ENCODE assay signal across 9 cellular contexts in the genomic region with DNA sequence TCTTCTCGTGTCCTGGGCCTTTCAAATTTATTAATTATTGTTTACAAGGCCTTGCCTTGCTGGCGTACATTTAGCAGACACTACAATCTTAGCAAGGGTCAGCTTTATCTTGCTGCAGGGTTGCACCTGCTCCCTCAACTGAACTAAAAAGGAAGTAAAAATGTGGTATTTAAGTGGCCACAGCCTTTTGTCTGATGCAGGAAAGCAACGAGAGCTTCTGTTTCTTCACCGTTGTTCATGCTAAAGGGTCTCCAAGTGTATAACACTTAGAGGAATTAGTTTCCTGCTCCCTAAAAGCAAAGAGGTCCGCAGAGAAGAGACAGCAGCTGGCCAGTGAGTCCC.
DNase-seq lines count a peak whose midpoint lies in the region; ATAC-seq, FAIRE-seq and TF ChIP-seq lines count a peak whose summit lies in the region.
"Had no signal": no experiment of that assay in that cellular context is flagged by ENCODE, and none has a peak within 500 bp of the region (broad histone marks: within the 10 kb centered on the region; RNA-seq: fewer than 3 reads in every experiment).

No MANE protein-coding gene starts in this region.

- peaks cover 25 to 26% of the 10 kb centered on the region in 2 experiments for H3K4me1 Mint-ChIP-seq in H9

- POLR2A ChIA-PET in K562 (lab: Yijun Ruan, JAX), result interaction anchor here (1.5 kb wide), 1 partner anchor 10 kb away, joined by 6 read pairs; no protein-coding TSS in a partner anchor

- FAIRE-seq in K562 (lab: Jason Lieb, UNC) (no peak), GM12891 (lab: Jason Lieb, UNC) (no peak)

- H3K9ac ChIP-seq in H9 (ENCODE audit: extremely low read depth, insufficient read length, low read length) (no peak overlapping the region), K562 (ENCODE audit: insufficient read depth in 1 of 2, low read depth in 2 of 2, low read length in 2 of 2) (no peak overlapping the region)

- no peak overlapping the region for H2BK12ac ChIP-seq in H9 (ENCODE audit: insufficient read length, low read depth, low read length)

- no peaks in the 10 kb centered on the region for H3K36me3 Mint-ChIP-seq in H9 (ENCODE audit: insufficient read depth in 1 of 3, low read depth in 3 of 3)

- no peak overlapping the region for H3K23ac ChIP-seq in H9 (ENCODE audit: insufficient read length, low read depth, low read length)

- H2BK15ac ChIP-seq in H9 (ENCODE audit: low read depth, low read length), result no peak overlapping the region

- TF ChIP-seq RAD21 in K562 (CRISPR knock-in tag; conservative IDR thresholded peaks at IDR 0.05 in 1 of 2, IDR thresholded peaks at IDR 0.05 in 1 of 2), result no peak

- H3K18ac ChIP-seq in H9 (ENCODE audit: insufficient read length, low read depth, low read length), result no peak overlapping the region

- no peak overlapping the region for H2BK5ac ChIP-seq in H9 (ENCODE audit: insufficient read length, low read length)

- no peaks in the 10 kb centered on the region; the same call in 1 of the 2 replicates for H3K27me3 Mint-ChIP-seq in H9 (ENCODE audit: low read depth)

- WGBS in H9 (ENCODE audit: extremely low coverage, insufficient read length, low lambda C conversion rate), result no CpG with 5 or more reads among the region's 5 CpGs
- 19% methylated on average over 5 of the region's 5 CpGs for WGBS in K562 (ENCODE audit: insufficient coverage, low coverage, missing lambda C conversion rate)
- 39 to 64% methylated on average over 5 of the region's 5 CpGs for WGBS in sigmoid colon, 2 donors

- H3T11ph ChIP-seq in H9 (ENCODE audit: low read length), result no peak overlapping the region

- ATAC-seq in GM18909 (IDR thresholded peaks at IDR 0.05; ENCODE audit: poor library complexity, unreplicated experiment), result peak; percentile 73
- peak; percentile 54; the same call in 2 of the 3 replicates for ATAC-seq in K562

- TF ChIP-seq POLR2A in K562 (conservative IDR thresholded peaks at IDR 0.05) (no peak), sigmoid colon (IDR thresholded peaks at IDR 0.05) (no peak), GM12891 (IDR thresholded peaks at IDR 0.05; ENCODE audit: low read depth, low read length) (no peak)

- no TSS peak for BruUV-seq in K562 (replicated peaks; lab: Mats Ljungman, UMichigan)

- H3K27me3 ChIP-seq in H9 (ENCODE audit: insufficient read depth, low read length) (no peaks in the 10 kb centered on the region), K562 (ENCODE audit: control insufficient read depth in 2 of 2, insufficient read depth in 2 of 2, low read length in 2 of 2) (no peaks in the 10 kb centered on the region), sigmoid colon (no peaks in the 10 kb centered on the region)
- H3K27me3 ChIP-seq: uterus had no signal

- H3K9me3 ChIP-seq in H9 (ENCODE audit: control insufficient read depth, low read depth, low read length) (no peaks in the 10 kb centered on the region), KOPT-K1 (ENCODE audit: insufficient read depth, low read length, poor library complexity, severe bottlenecking) (peaks cover 11% of the 10 kb centered on the region), K562 (replicated peaks; ENCODE audit: control insufficient read depth, insufficient read depth, low read depth, low read length) (no peaks in the 10 kb centered on the region), sigmoid colon (no peaks in the 10 kb centered on the region)
- H3K9me3 ChIP-seq: uterus had no signal

- no peak overlapping the region for H4K5ac ChIP-seq in H9 (ENCODE audit: insufficient read length, low read depth, low read length)

- no peak overlapping the region for H3K4me3 ChIP-seq in K562
- no peak overlapping the region for H3K4me3 ChIP-seq in sigmoid colon
- H3K4me3 ChIP-seq: skin epidermis, uterus had no signal

- H3K36me3 ChIP-seq in KOPT-K1 (ENCODE audit: insufficient read depth, low read length) (peaks cover 23% of the 10 kb centered on the region), K562 (ENCODE audit: control insufficient read depth, insufficient read depth, low read length) (no peaks in the 10 kb centered on the region), sigmoid colon (no peaks in the 10 kb centered on the region)
- H3K36me3 ChIP-seq: uterus had no signal

- no peak overlapping the region for H3K27ac Mint-ChIP-seq in H9

- H2AFZ ChIP-seq in H9 (ENCODE audit: low read length), result no peak overlapping the region
- H2AFZ ChIP-seq in K562 (ENCODE audit: low read depth, low read length), result peak overlapping the region; percentile 71

- no peaks in the 10 kb centered on the region for H3K23me2 ChIP-seq in H9 (ENCODE audit: insufficient read length, low read depth, low read length, poor library complexity, severe bottlenecking)

- DNase-seq in H9 (no peak), K562 (ENCODE audit: extremely low read depth in 1 of 4, low spot score in 3 of 4) (no peak), sigmoid colon (no peak), GM12891 (ENCODE audit: insufficient read length, low spot score) (no peak), COLO829 (ENCODE audit: low spot score) (no peak)
- DNase-seq: uterus had no signal

- no peak overlapping the region for H3K4me3 Mint-ChIP-seq in H9

- TF ChIP-seq EP300 in K562 (IDR thresholded peaks at IDR 0.05; ENCODE audit: low read length) (no peak), sigmoid colon (IDR thresholded peaks at IDR 0.05) (no peak)

- H3K14ac ChIP-seq in H9 (ENCODE audit: insufficient read depth, low read length), result no peak overlapping the region

- H2BK20ac ChIP-seq in H9 (ENCODE audit: low read depth, low read length, poor library complexity, severe bottlenecking), result no peak overlapping the region

- no peak overlapping the region for H4K91ac ChIP-seq in H9 (ENCODE audit: insufficient read length, low read depth, low read length)

- intact Hi-C loops in K562 (cut with micrococcal nuclease) (no loop called here), sigmoid colon (cut with DNase I) (no loop called here)

- no peaks in the 10 kb centered on the region for H3K79me1 ChIP-seq in H9 (ENCODE audit: insufficient read depth, low read depth, low read length, poor library complexity, severe bottlenecking)

- H3K4me2 ChIP-seq in H9 (ENCODE audit: insufficient read depth, insufficient read length, low read length) (no peak overlapping the region), K562 (ENCODE audit: insufficient read depth, low read length) (no peak overlapping the region)

- CTCF ChIA-PET in K562 (lab: Yijun Ruan, JAX; ENCODE audit: low intra/inter-chr PET ratio), result interaction anchor here (0.6 kb wide), 1 partner anchor 16 kb away, joined by 3 read pairs; no protein-coding TSS in a partner anchor

- H4K8ac ChIP-seq in H9 (replicated peaks; ENCODE audit: insufficient read length, low read depth, low read length), result no peak overlapping the region

- H3K9me1 ChIP-seq in K562 (ENCODE audit: control insufficient read depth, insufficient read depth, low read length), result no peaks in the 10 kb centered on the region

- no peak overlapping the region for H2BK120ac ChIP-seq in H9 (ENCODE audit: low read depth, low read length, poor library complexity, severe bottlenecking)

- peaks cover 11% of the 10 kb centered on the region for H3K4me1 ChIP-seq in H9 (ENCODE audit: insufficient read depth, low read length)
- peaks cover 0 to 17% of the 10 kb centered on the region in 2 experiments; a peak in 2 of 5 replicates for H3K4me1 ChIP-seq in K562 (replicated peaks in 1 of 2; ENCODE audit: control insufficient read depth in 2 of 2, insufficient read depth in 2 of 2, low read length in 2 of 2)
- no peaks in the 10 kb centered on the region for H3K4me1 ChIP-seq in sigmoid colon
- H3K4me1 ChIP-seq: uterus had no signal

- in situ Hi-C loops in K562 (cut with MboI), result no loop called here

- H3K79me2 ChIP-seq in H9 (ENCODE audit: insufficient read depth, low read length) (no peaks in the 10 kb centered on the region), K562 (ENCODE audit: control insufficient read depth, insufficient read depth, low read length) (no peaks in the 10 kb centered on the region)

- H3K9me3 Mint-ChIP-seq in H9, result no peaks in the 10 kb centered on the region

- no peak overlapping the region for H3K56ac ChIP-seq in H9 (ENCODE audit: insufficient read length, low read depth, low read length)

- H3K27ac ChIP-seq in H9 (ENCODE audit: insufficient read length, low read depth, low read length) (peak overlapping the region; percentile 13), KOPT-K1 (ENCODE audit: low read depth, low read length, poor library complexity, severe bottlenecking) (peak overlapping the region; percentile 93), K562 (ENCODE audit: extremely low read depth, low read depth, low read length) (no peak overlapping the region), sigmoid colon (no peak overlapping the region)
- H3K27ac ChIP-seq: uterus had no signal

- TF ChIP-seq CTCF in H9 (conservative IDR thresholded peaks at IDR 0.05), result no peak
- no peak for TF ChIP-seq CTCF in K562 (IDR thresholded peaks at IDR 0.05 in 2 of 3, conservative IDR thresholded peaks at IDR 0.05 in 1 of 3; ENCODE audit: insufficient read depth in 2 of 3, low read depth in 1 of 3, low read length in 3 of 3)
- TF ChIP-seq CTCF in sigmoid colon (IDR thresholded peaks at IDR 0.05), result no peak

- H4K20me1 ChIP-seq in H9 (ENCODE audit: control insufficient read depth, insufficient read depth, insufficient read length), result no peaks in the 10 kb centered on the region
- no peaks in the 10 kb centered on the region for H4K20me1 ChIP-seq in K562 (replicated peaks; ENCODE audit: control insufficient read depth, insufficient read depth, low read length)

- no peak overlapping the region for H3K4ac ChIP-seq in H9 (ENCODE audit: low read depth, low read length)

- no peak overlapping the region for H2AK5ac ChIP-seq in H9 (ENCODE audit: insufficient read length, low read length)

TF ChIP-seq in GM12891, 5 proteins besides CTCF, POLR2A, EP300 and RAD21:
- TF ChIP-seq SPI1 (IDR thresholded peaks at IDR 0.05; ENCODE audit: low read depth, low read length) (no peak), POU2F2 (IDR thresholded peaks at IDR 0.05; ENCODE audit: low read depth, low read length) (no peak), PAX5 (IDR thresholded peaks at IDR 0.05; ENCODE audit: insufficient read depth, low read length, severe bottlenecking) (no peak), POLR2AphosphoS5 (IDR thresholded peaks at IDR 0.05; ENCODE audit: low read depth, low read length) (no peak), TAF1 (IDR thresholded peaks at IDR 0.05; ENCODE audit: low read depth, low read length) (no peak)

Comparison
In these comparisons a context has a peak if more than half of its experiments do, and no peak if none do; other contexts are left out.
1. H3K27ac ChIP-seq: peak in H9 (single experiment) and KOPT-K1 (single experiment); none in K562 (single experiment) and sigmoid colon (0 of 4).